Comparison of ENCODE assay signal across 1 cellular context in the genomic region with DNA sequence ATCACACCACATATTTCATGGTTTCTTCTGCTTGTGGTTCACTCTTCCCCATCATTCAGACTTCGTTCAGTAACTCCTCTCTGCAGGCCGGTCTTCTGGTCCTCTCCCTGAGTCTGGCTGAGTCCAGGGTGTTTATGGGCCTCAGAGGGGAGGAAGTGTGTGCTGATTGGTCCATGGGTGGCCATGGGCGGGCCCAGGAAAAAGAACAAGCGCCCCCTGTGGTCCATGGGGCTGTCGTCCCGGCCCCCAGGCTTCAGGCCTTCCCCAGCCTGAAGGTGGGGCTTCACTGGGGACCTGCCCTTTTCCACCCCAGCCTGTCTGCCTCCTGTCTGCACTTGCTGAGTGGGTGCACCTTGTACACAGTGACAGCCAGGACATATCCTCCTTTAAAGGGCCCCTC.
TF ChIP-seq lines count a peak whose summit lies in the region.

No MANE protein-coding gene starts in this region.

TF ChIP-seq in HCT116, 20 proteins besides CTCF, POLR2A, EP300 and RAD21 (continued from another document):
- TF ChIP-seq, protein P1, sequence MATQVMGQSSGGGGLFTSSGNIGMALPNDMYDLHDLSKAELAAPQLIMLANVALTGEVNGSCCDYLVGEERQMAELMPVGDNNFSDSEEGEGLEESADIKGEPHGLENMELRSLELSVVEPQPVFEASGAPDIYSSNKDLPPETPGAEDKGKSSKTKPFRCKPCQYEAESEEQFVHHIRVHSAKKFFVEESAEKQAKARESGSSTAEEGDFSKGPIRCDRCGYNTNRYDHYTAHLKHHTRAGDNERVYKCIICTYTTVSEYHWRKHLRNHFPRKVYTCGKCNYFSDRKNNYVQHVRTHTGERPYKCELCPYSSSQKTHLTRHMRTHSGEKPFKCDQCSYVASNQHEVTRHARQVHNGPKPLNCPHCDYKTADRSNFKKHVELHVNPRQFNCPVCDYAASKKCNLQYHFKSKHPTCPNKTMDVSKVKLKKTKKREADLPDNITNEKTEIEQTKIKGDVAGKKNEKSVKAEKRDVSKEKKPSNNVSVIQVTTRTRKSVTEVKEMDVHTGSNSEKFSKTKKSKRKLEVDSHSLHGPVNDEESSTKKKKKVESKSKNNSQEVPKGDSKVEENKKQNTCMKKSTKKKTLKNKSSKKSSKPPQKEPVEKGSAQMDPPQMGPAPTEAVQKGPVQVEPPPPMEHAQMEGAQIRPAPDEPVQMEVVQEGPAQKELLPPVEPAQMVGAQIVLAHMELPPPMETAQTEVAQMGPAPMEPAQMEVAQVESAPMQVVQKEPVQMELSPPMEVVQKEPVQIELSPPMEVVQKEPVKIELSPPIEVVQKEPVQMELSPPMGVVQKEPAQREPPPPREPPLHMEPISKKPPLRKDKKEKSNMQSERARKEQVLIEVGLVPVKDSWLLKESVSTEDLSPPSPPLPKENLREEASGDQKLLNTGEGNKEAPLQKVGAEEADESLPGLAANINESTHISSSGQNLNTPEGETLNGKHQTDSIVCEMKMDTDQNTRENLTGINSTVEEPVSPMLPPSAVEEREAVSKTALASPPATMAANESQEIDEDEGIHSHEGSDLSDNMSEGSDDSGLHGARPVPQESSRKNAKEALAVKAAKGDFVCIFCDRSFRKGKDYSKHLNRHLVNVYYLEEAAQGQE (IDR thresholded peaks at IDR 0.05; ENCODE audit: low read depth): no peak
